In genomic region chr2:100650151-100650550, GRCh38 we compare ENCODE assay signal across 20 cellular contexts.
A peak's percentile ranks its signal among the peaks of the same experiment; 100 is the strongest.
DNase-seq lines count a peak whose midpoint lies in the region; ATAC-seq lines count a peak whose summit lies in the region.
"Had no signal": no experiment of that assay in that cellular context is flagged by ENCODE, and none has a peak within 500 bp of the region (broad histone marks: within the 10 kb centered on the region; RNA-seq: fewer than 3 reads in every experiment).

No MANE protein-coding gene starts in this region.

- peaks cover 11% of the 10 kb centered on the region for H3K9me3 ChIP-seq in KOPT-K1 (ENCODE audit: insufficient read depth, low read length, poor library complexity, severe bottlenecking)

- H3K27ac ChIP-seq in KOPT-K1 (ENCODE audit: low read depth, low read length, poor library complexity, severe bottlenecking): peak overlapping the region; percentile 53
- H3K27ac ChIP-seq: GM23248, HL-60, RWPE1 had no signal

- intact Hi-C loops in activated naive CD4-positive, alpha-beta T cell treated with anti-CD3 and anti-CD28 coated beads for 36 hours (cut with micrococcal nuclease): loop anchor here (5.0 kb wide), 1 partner anchor 88 kb away; the partner anchor contains the start of gene PDCL3
- intact Hi-C loops in activated T-helper 2 cell treated with anti-CD3 and anti-CD28 coated beads, Interferon-gamma antibody, Interleukin-2, Interleukin-4, amounts not matched to agents 10 μg/mL and 5 μg/mL and 100 μg/mL, durations not matched to agents 14 hours and 24 hours and 36 hours (cut with micrococcal nuclease): no loop called here

- H3K27me3 Mint-ChIP-seq in activated naive CD4-positive, alpha-beta T cell treated with anti-CD3 and anti-CD28 coated beads for 36 hours (ENCODE audit: low read depth): no peaks in the 10 kb centered on the region
- H3K27me3 Mint-ChIP-seq in activated T-helper 2 cell treated with anti-CD3 and anti-CD28 coated beads, Interferon-gamma antibody, Interleukin-2, Interleukin-4, amounts not matched to agents 10 μg/mL and 5 μg/mL and 100 μg/mL, durations not matched to agents 14 hours and 24 hours and 36 hours (ENCODE audit: low read depth): no peaks in the 10 kb centered on the region
- H3K27me3 Mint-ChIP-seq in naive thymus-derived CD8-positive, alpha-beta T cell: peaks cover 0 to 3% (median 0%) of the 10 kb centered on the region in 5 donors

- peak overlapping the region; percentile 2 for H3K27ac Mint-ChIP-seq in activated naive CD4-positive, alpha-beta T cell treated with anti-CD3 and anti-CD28 coated beads for 36 hours
- peak overlapping the region; percentile 38 for H3K27ac Mint-ChIP-seq in activated T-helper 2 cell treated with anti-CD3 and anti-CD28 coated beads, Interferon-gamma antibody, Interleukin-2, Interleukin-4, amounts not matched to agents 10 μg/mL and 5 μg/mL and 100 μg/mL, durations not matched to agents 14 hours and 24 hours and 36 hours
- H3K27ac Mint-ChIP-seq in naive thymus-derived CD8-positive, alpha-beta T cell: peak overlapping the region; percentile 24 to 92 (median 84)
- H3K27ac Mint-ChIP-seq: CD14-positive monocyte, IgD-negative memory B cell had no signal

- peaks cover 4% of the 10 kb centered on the region for H3K9me3 Mint-ChIP-seq in activated naive CD4-positive, alpha-beta T cell treated with anti-CD3 and anti-CD28 coated beads for 36 hours
- peaks cover 14% of the 10 kb centered on the region for H3K9me3 Mint-ChIP-seq in activated T-helper 2 cell treated with anti-CD3 and anti-CD28 coated beads, Interferon-gamma antibody, Interleukin-2, Interleukin-4, amounts not matched to agents 10 μg/mL and 5 μg/mL and 100 μg/mL, durations not matched to agents 14 hours and 24 hours and 36 hours
- peaks cover 0 to 6% (median 0%) of the 10 kb centered on the region in 9 donors for H3K9me3 Mint-ChIP-seq in naive thymus-derived CD8-positive, alpha-beta T cell

- H3K4me1 Mint-ChIP-seq in activated naive CD4-positive, alpha-beta T cell treated with anti-CD3 and anti-CD28 coated beads for 36 hours (ENCODE audit: low read depth): peaks cover 55% of the 10 kb centered on the region
- H3K4me1 Mint-ChIP-seq in activated T-helper 2 cell treated with anti-CD3 and anti-CD28 coated beads, Interferon-gamma antibody, Interleukin-2, Interleukin-4, amounts not matched to agents 10 μg/mL and 5 μg/mL and 100 μg/mL, durations not matched to agents 14 hours and 24 hours and 36 hours (ENCODE audit: low read depth): peaks cover 37% of the 10 kb centered on the region
- peaks cover 26 to 62% (median 55%) of the 10 kb centered on the region in 4 donors for H3K4me1 Mint-ChIP-seq in naive thymus-derived CD8-positive, alpha-beta T cell
- H3K4me1 Mint-ChIP-seq: CD14-positive monocyte, IgD-negative memory B cell had no signal

- POLR2A ChIA-PET in naive thymus-derived CD8-positive, alpha-beta T cell (lab: Charles Lee): no interaction called here

- no peak overlapping the region for H3K4me3 Mint-ChIP-seq in activated naive CD4-positive, alpha-beta T cell treated with anti-CD3 and anti-CD28 coated beads for 36 hours
- H3K4me3 Mint-ChIP-seq in activated T-helper 2 cell treated with anti-CD3 and anti-CD28 coated beads, Interferon-gamma antibody, Interleukin-2, Interleukin-4, amounts not matched to agents 10 μg/mL and 5 μg/mL and 100 μg/mL, durations not matched to agents 14 hours and 24 hours and 36 hours (ENCODE audit: low read depth): no peak overlapping the region
- peak overlapping the region in 9 of 10 donors; percentile 6 to 63 (median 44) for H3K4me3 Mint-ChIP-seq in naive thymus-derived CD8-positive, alpha-beta T cell
- H3K4me3 Mint-ChIP-seq: CD14-positive monocyte, IgD-negative memory B cell had no signal

- H3K36me3 ChIP-seq in KOPT-K1 (ENCODE audit: insufficient read depth, low read length): no peaks in the 10 kb centered on the region

- H3K36me3 Mint-ChIP-seq in activated naive CD4-positive, alpha-beta T cell treated with anti-CD3 and anti-CD28 coated beads for 36 hours (ENCODE audit: low read depth): no peaks in the 10 kb centered on the region
- H3K36me3 Mint-ChIP-seq in activated T-helper 2 cell treated with anti-CD3 and anti-CD28 coated beads, Interferon-gamma antibody, Interleukin-2, Interleukin-4, amounts not matched to agents 10 μg/mL and 5 μg/mL and 100 μg/mL, durations not matched to agents 14 hours and 24 hours and 36 hours (ENCODE audit: low read depth): peaks cover 14% of the 10 kb centered on the region
- peaks cover 0 to 3% (median 0%) of the 10 kb centered on the region in 3 donors for H3K36me3 Mint-ChIP-seq in naive thymus-derived CD8-positive, alpha-beta T cell
- H3K36me3 Mint-ChIP-seq: CD14-positive monocyte, IgD-negative memory B cell had no signal

- DNase-seq in activated naive CD4-positive, alpha-beta T cell treated with anti-CD3 and anti-CD28 coated beads for 36 hours: no peak
- DNase-seq in activated naive CD4-positive, alpha-beta T cell treated with Interleukin-2 at 50 U/mL for 16 hours: no peak
- DNase-seq in activated T-helper 2 cell treated with anti-CD3 and anti-CD28 coated beads, Interferon-gamma antibody, Interleukin-2, Interleukin-4, amounts not matched to agents 10 μg/mL and 5 μg/mL and 100 μg/mL, durations not matched to agents 14 hours and 24 hours and 36 hours (ENCODE audit: low spot score): no peak
- peak in 4 of 10 donors; percentile 16 to 62 (median 50) for DNase-seq in naive thymus-derived CD8-positive, alpha-beta T cell
- DNase-seq in OCI-M2 (lab: John Stamatoyannopoulos, UW; ENCODE audit: unreplicated experiment) (no peak), AML-193 (lab: John Stamatoyannopoulos, UW) (no peak)
- DNase-seq: DMS79, GM23248, HCEC 1CT, MV-4-11, NCI-H1417 treated with DMSO at 0.1 percent for 48 hours, NCI-H1930, NCI-H2171 treated with DMSO at 0.1 percent for 48 hours, NCI-H446 treated with DMSO at 0.1 percent for 48 hours, PC-3 had no signal

- peak in 1 of 2 donors; percentile 19 for ATAC-seq in naive thymus-derived CD8-positive, alpha-beta T cell
- ATAC-seq: PC-3 had no signal

- CTCF ChIA-PET in activated naive CD4-positive, alpha-beta T cell treated with anti-CD3 and anti-CD28 coated beads for 36 hours (lab: Charles Lee): interaction anchor here (0.6 to 1.7 kb wide), 4 partner anchors 18 to 43 kb away, joined by 3 to 4 read pairs (median 3); no protein-coding TSS in a partner anchor

Comparison
In these comparisons a context has a peak if more than half of its experiments do, and no peak if none do; other contexts are left out.
1. H3K27ac Mint-ChIP-seq: peak in every context shown above with its lines; median percentile 84 in naive thymus-derived CD8-positive, alpha-beta T cell; 38 in activated T-helper 2 cell treated with anti-CD3 and anti-CD28 coated beads, Interferon-gamma antibody, Interleukin-2, Interleukin-4, amounts not matched to agents 10 μg/mL and 5 μg/mL and 100 μg/mL, durations not matched to agents 14 hours and 24 hours and 36 hours; 2 in activated naive CD4-positive, alpha-beta T cell treated with anti-CD3 and anti-CD28 coated beads for 36 hours.
2. H3K4me3 Mint-ChIP-seq: peak in naive thymus-derived CD8-positive, alpha-beta T cell (9 of 10); none in activated naive CD4-positive, alpha-beta T cell treated with anti-CD3 and anti-CD28 coated beads for 36 hours (single experiment) and activated T-helper 2 cell treated with anti-CD3 and anti-CD28 coated beads, Interferon-gamma antibody, Interleukin-2, Interleukin-4, amounts not matched to agents 10 μg/mL and 5 μg/mL and 100 μg/mL, durations not matched to agents 14 hours and 24 hours and 36 hours (single experiment).